In genomic region chr11:114066046-114066648, GRCh38 we compare ENCODE assay signal across 12 cellular contexts. TPM values are rescaled to one million over a fixed set of nuclear protein-coding genes. Genes with fewer than 3 reads are reported as not detected.
DNase-seq lines count a peak whose midpoint lies in the region; ATAC-seq lines count a peak whose summit lies in the region.
"Had no signal": no experiment of that assay in that cellular context is flagged by ENCODE, and none has a peak within 500 bp of the region (broad histone marks: within the 10 kb centered on the region; RNA-seq: fewer than 3 reads in every experiment).

No MANE protein-coding gene starts in this region.

- peaks cover 3% of the 10 kb centered on the region for H3K27me3 Mint-ChIP-seq in activated CD4-positive, alpha-beta T cell treated with anti-CD3 and anti-CD28 coated beads for 36 hours
- peaks cover 0 to 3% of the 10 kb centered on the region in 2 donors for H3K27me3 Mint-ChIP-seq in T-cell
- H3K27me3 Mint-ChIP-seq in effector memory CD8-positive, alpha-beta T cell: no peaks in the 10 kb centered on the region
- peaks cover 8% of the 10 kb centered on the region for H3K27me3 Mint-ChIP-seq in stimulated activated naive CD8-positive, alpha-beta T cell treated with anti-CD3 and anti-CD28 coated beads, Interleukin-15, Interleukin-2, amounts not matched to agents 100 ng/mL and 50 ng/mL, for 24 hours

- peak; percentile 55 for ATAC-seq in activated CD4-positive, alpha-beta T cell treated with anti-CD3 and anti-CD28 coated beads for 36 hours
- peak; percentile 21 to 62 (median 38) for ATAC-seq in T-cell (replicated peaks in 1 of 4)
- ATAC-seq in effector memory CD8-positive, alpha-beta T cell (replicated peaks): peak; percentile 78

- H3K9me3 Mint-ChIP-seq in activated CD4-positive, alpha-beta T cell treated with anti-CD3 and anti-CD28 coated beads for 36 hours (ENCODE audit: low read depth): no peaks in the 10 kb centered on the region
- no peaks in the 10 kb centered on the region for H3K9me3 Mint-ChIP-seq in T-cell
- no peaks in the 10 kb centered on the region for H3K9me3 Mint-ChIP-seq in effector memory CD8-positive, alpha-beta T cell
- H3K9me3 Mint-ChIP-seq in stimulated activated naive CD8-positive, alpha-beta T cell treated with anti-CD3 and anti-CD28 coated beads, Interleukin-15, Interleukin-2, amounts not matched to agents 100 ng/mL and 50 ng/mL, for 24 hours: no peaks in the 10 kb centered on the region

- H3K4me1 Mint-ChIP-seq in activated CD4-positive, alpha-beta T cell treated with anti-CD3 and anti-CD28 coated beads for 36 hours: no peaks in the 10 kb centered on the region
- H3K4me1 Mint-ChIP-seq in T-cell: peaks cover 5 to 38% (median 10%) of the 10 kb centered on the region in 3 donors
- peaks cover 4 to 52% of the 10 kb centered on the region in 2 donors for H3K4me1 Mint-ChIP-seq in effector memory CD8-positive, alpha-beta T cell (ENCODE audit: low read depth in 2 of 2)
- peaks cover 4% of the 10 kb centered on the region for H3K4me1 Mint-ChIP-seq in stimulated activated naive CD8-positive, alpha-beta T cell treated with anti-CD3 and anti-CD28 coated beads, Interleukin-15, Interleukin-2, amounts not matched to agents 100 ng/mL and 50 ng/mL, for 24 hours (ENCODE audit: low read depth)

- POLR2A ChIA-PET in activated CD4-positive, alpha-beta T cell treated with anti-CD3 and anti-CD28 coated beads for 36 hours (lab: Charles Lee): no interaction called here
- POLR2A ChIA-PET in T-cell (lab: Charles Lee): interaction anchor here in 1 of 2 donors (0.6 to 1.2 kb wide), 4 partner anchors 8 to 34 kb away, joined by 3 to 9 read pairs (median 4); no protein-coding TSS in a partner anchor

- no peak overlapping the region for H3K27ac Mint-ChIP-seq in activated CD4-positive, alpha-beta T cell treated with anti-CD3 and anti-CD28 coated beads for 36 hours
- H3K27ac Mint-ChIP-seq in T-cell: peak overlapping the region; percentile 62 to 86
- H3K27ac Mint-ChIP-seq in effector memory CD8-positive, alpha-beta T cell: peak overlapping the region; percentile 73 to 96
- peak overlapping the region; percentile 42 for H3K27ac Mint-ChIP-seq in stimulated activated naive CD8-positive, alpha-beta T cell treated with anti-CD3 and anti-CD28 coated beads, Interleukin-15, Interleukin-2, amounts not matched to agents 100 ng/mL and 50 ng/mL, for 24 hours

- intact Hi-C loops in activated CD4-positive, alpha-beta T cell treated with anti-CD3 and anti-CD28 coated beads for 36 hours (cut with DNase I, micrococcal nuclease): no loop called here

- H3K4me3 Mint-ChIP-seq in activated CD4-positive, alpha-beta T cell treated with anti-CD3 and anti-CD28 coated beads for 36 hours: no peak overlapping the region
- H3K4me3 Mint-ChIP-seq in T-cell: peak overlapping the region in 2 of 3 donors; percentile 3 to 21
- H3K4me3 Mint-ChIP-seq in effector memory CD8-positive, alpha-beta T cell: peak overlapping the region; percentile 8 to 89
- H3K4me3 Mint-ChIP-seq in stimulated activated naive CD8-positive, alpha-beta T cell treated with anti-CD3 and anti-CD28 coated beads, Interleukin-15, Interleukin-2, amounts not matched to agents 100 ng/mL and 50 ng/mL, for 24 hours: peak overlapping the region; percentile 35

- CTCF ChIA-PET in activated CD4-positive, alpha-beta T cell treated with anti-CD3 and anti-CD28 coated beads for 36 hours (lab: Charles Lee): interaction anchor here (0.6 kb wide), 1 partner anchor 194 kb away, joined by 3 read pairs; no protein-coding TSS in a partner anchor
- CTCF ChIA-PET in T-cell (lab: Charles Lee): interaction anchor here in 1 of 2 donors (0.6 to 1.1 kb wide), 4 partner anchors 8 to 17 kb away, joined by 3 read pairs; no protein-coding TSS in a partner anchor

- no peaks in the 10 kb centered on the region for H3K36me3 Mint-ChIP-seq in activated CD4-positive, alpha-beta T cell treated with anti-CD3 and anti-CD28 coated beads for 36 hours (ENCODE audit: low read depth)
- H3K36me3 Mint-ChIP-seq in T-cell: peaks cover 3% of the 10 kb centered on the region
- peaks cover 70% of the 10 kb centered on the region for H3K36me3 Mint-ChIP-seq in effector memory CD8-positive, alpha-beta T cell (ENCODE audit: insufficient read depth)
- H3K36me3 Mint-ChIP-seq in stimulated activated naive CD8-positive, alpha-beta T cell treated with anti-CD3 and anti-CD28 coated beads, Interleukin-15, Interleukin-2, amounts not matched to agents 100 ng/mL and 50 ng/mL, for 24 hours (ENCODE audit: low read depth): peaks cover 4% of the 10 kb centered on the region

- DNase-seq in activated CD4-positive, alpha-beta T cell treated with anti-CD3 and anti-CD28 coated beads for 36 hours: no peak
- no peak for DNase-seq in activated CD4-positive, alpha-beta T cell treated with anti-CD3 and anti-CD28 coated beads for 1 hour
- DNase-seq in T-cell: peak in 22 of 34 experiments; percentile 9 to 70 (median 32)
- peak in 2 of 3 experiments; percentile 64 to 65 for DNase-seq in effector memory CD8-positive, alpha-beta T cell
- DNase-seq in GF-D8 (lab: John Stamatoyannopoulos, UW): no peak
- no peak for DNase-seq in OCI-M2 (lab: John Stamatoyannopoulos, UW; ENCODE audit: unreplicated experiment)
- DNase-seq in SW480 (ENCODE audit: low spot score): no peak
- DNase-seq: COR-L47, GOT3, NCI-H1694 treated with DMSO at 0.1 percent for 48 hours, NCI-H748 treated with DMSO at 0.1 percent for 48 hours had no signal

RNA-seq across cellular contexts. Expression of gene ZBTB16, which starts 6.6 kb away (rescaled TPM):
- total RNA-seq in activated CD4-positive, alpha-beta T cell treated with anti-CD3 and anti-CD28 coated beads for 36 hours: 1 to 10 TPM; 3.0 to 4.6 TPM
- 10 to 100 TPM in 3 of 5 donors, 1 to 10 TPM in 2; 8.3 to 20.5 (median 12.4) TPM for total RNA-seq in T-cell

Comparison
In these comparisons a context has a peak if more than half of its experiments do, and no peak if none do; other contexts are left out.
1. DNase-seq: peak in T-cell (22 of 34) and effector memory CD8-positive, alpha-beta T cell (2 of 3); none in activated CD4-positive, alpha-beta T cell treated with anti-CD3 and anti-CD28 coated beads for 36 hours (single experiment), activated CD4-positive, alpha-beta T cell treated with anti-CD3 and anti-CD28 coated beads for 1 hour (single experiment), GF-D8 (single experiment), OCI-M2 (single experiment) and SW480 (single experiment).
2. Peak in every context shown above with its lines, with median percentiles within 50 percentile points of each other: ATAC-seq.